8 cellular contexts compared by ENCODE assay signal in genomic region chr10:133520193-133520738, GRCh38. TPM values are rescaled to one million over a fixed set of nuclear protein-coding genes. Genes with fewer than 3 reads are reported as not detected.
A peak's percentile ranks its signal among the peaks of the same experiment; 100 is the strongest.
DNase-seq lines count a peak whose midpoint lies in the region; ATAC-seq and TF ChIP-seq lines count a peak whose summit lies in the region.

No MANE protein-coding gene starts in this region.

- H3K4me1 ChIP-seq in liver (ENCODE audit: control insufficient read depth in 4 of 4, insufficient read depth in 4 of 4, low read length in 3 of 4) = peaks cover 2 to 32% (median 14%) of the 10 kb centered on the region in 4 donors

- TF ChIP-seq CTCF in liver (IDR thresholded peaks at IDR 0.05; ENCODE audit: low read depth, low read length, missing input control) = peak; percentile 93

- ATAC-seq in HG02571 (IDR thresholded peaks at IDR 0.05; ENCODE audit: unreplicated experiment) = peak; percentile 80

- TF ChIP-seq RAD21 in liver (IDR thresholded peaks at IDR 0.05) = peak; percentile 72 to 81

- H3K27me3 ChIP-seq in liver (ENCODE audit: control insufficient read depth in 4 of 4, insufficient read depth in 4 of 4, low read length in 3 of 4) = no peaks in the 10 kb centered on the region

- peaks cover 0 to 4% (median 0%) of the 10 kb centered on the region in 4 donors for H3K36me3 ChIP-seq in liver (ENCODE audit: control insufficient read depth in 4 of 4, insufficient read depth in 3 of 4, low read depth in 1 of 4, low read length in 3 of 4)

- peak overlapping the region; percentile 80 to 92 for H3K27ac ChIP-seq in liver (ENCODE audit: low read depth in 1 of 2, low read length in 2 of 2)

- DNase-seq in NCI-H2081 (lab: John Stamatoyannopoulos, UW) (peak; percentile 30 to 40), NCI-H2081 treated with DMSO at 0.1 percent for 48 hours (lab: John Stamatoyannopoulos, UW) (no peak), NCI-H146 treated with DMSO at 0.1 percent for 48 hours (lab: John Stamatoyannopoulos, UW; ENCODE audit: unreplicated experiment) (peak; percentile 63)
- DNase-seq in activated CD4-positive, CD25-positive, alpha-beta regulatory T cell treated with anti-CD3 and anti-CD28 coated beads, Interleukin-2, amount 50 U/mL, for 16 hours (ENCODE audit: low read depth, low spot score) = peak; percentile 81
- DNase-seq in central memory CD4-positive, alpha-beta T cell = peak; percentile 79
- DNase-seq in stimulated activated CD4-positive, alpha-beta T cell treated with anti-CD3 and anti-CD28 coated beads, TNF-alpha, amount 100 ng/mL, for 4 hours (ENCODE audit: low read depth in 3 of 3) = peak; percentile 84 to 95 (median 85)

- peak overlapping the region; percentile 27 to 64 (median 29) for H3K4me3 ChIP-seq in liver (ENCODE audit: low read depth in 1 of 3, low read length in 3 of 3)

- H3K9me3 ChIP-seq in liver (ENCODE audit: control insufficient read depth in 4 of 4, low read length in 3 of 4) = peaks cover 0 to 10% (median 2%) of the 10 kb centered on the region in 4 donors

- H3K9ac ChIP-seq in liver (ENCODE audit: low read depth in 1 of 2, low read length in 2 of 2) = peak overlapping the region; percentile 39 to 71

- 2% methylated on average over 33 of the region's 33 CpGs for WGBS in liver

TF ChIP-seq in liver, 16 proteins besides CTCF, POLR2A, EP300 and RAD21:
- TF ChIP-seq SP1 (IDR thresholded peaks at IDR 0.05) (peak; percentile 95), HNF4A (conservative IDR thresholded peaks at IDR 0.05) (peak; percentile 93), JUND (IDR thresholded peaks at IDR 0.05) (peak in 1 of 2 donors; percentile 45), FOXA2 (IDR thresholded peaks at IDR 0.05) (no peak), FOXA1 (IDR thresholded peaks at IDR 0.05) (no peak), HNF4G (IDR thresholded peaks at IDR 0.05) (peak; percentile 90), GABPA (IDR thresholded peaks at IDR 0.05 in 1 of 2, conservative IDR thresholded peaks at IDR 0.05 in 1 of 2) (peak; percentile 29 to 81), TAF1 (conservative IDR thresholded peaks at IDR 0.05) (peak; percentile 69), YY1 (IDR thresholded peaks at IDR 0.05) (peak; percentile 86), EGR1 (IDR thresholded peaks at IDR 0.05; ENCODE audit: low read depth in 2 of 2) (peak; percentile 31 to 61), ZBTB33 (IDR thresholded peaks at IDR 0.05) (peak; percentile 67), NR2F2 (IDR thresholded peaks at IDR 0.05) (no peak), RXRA (IDR thresholded peaks at IDR 0.05) (peak; percentile 86 to 90)
- TF ChIP-seq, protein P1, sequence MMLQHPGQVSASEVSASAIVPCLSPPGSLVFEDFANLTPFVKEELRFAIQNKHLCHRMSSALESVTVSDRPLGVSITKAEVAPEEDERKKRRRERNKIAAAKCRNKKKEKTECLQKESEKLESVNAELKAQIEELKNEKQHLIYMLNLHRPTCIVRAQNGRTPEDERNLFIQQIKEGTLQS (IDR thresholded peaks at IDR 0.05) = no peak
- TF ChIP-seq, protein P2, sequence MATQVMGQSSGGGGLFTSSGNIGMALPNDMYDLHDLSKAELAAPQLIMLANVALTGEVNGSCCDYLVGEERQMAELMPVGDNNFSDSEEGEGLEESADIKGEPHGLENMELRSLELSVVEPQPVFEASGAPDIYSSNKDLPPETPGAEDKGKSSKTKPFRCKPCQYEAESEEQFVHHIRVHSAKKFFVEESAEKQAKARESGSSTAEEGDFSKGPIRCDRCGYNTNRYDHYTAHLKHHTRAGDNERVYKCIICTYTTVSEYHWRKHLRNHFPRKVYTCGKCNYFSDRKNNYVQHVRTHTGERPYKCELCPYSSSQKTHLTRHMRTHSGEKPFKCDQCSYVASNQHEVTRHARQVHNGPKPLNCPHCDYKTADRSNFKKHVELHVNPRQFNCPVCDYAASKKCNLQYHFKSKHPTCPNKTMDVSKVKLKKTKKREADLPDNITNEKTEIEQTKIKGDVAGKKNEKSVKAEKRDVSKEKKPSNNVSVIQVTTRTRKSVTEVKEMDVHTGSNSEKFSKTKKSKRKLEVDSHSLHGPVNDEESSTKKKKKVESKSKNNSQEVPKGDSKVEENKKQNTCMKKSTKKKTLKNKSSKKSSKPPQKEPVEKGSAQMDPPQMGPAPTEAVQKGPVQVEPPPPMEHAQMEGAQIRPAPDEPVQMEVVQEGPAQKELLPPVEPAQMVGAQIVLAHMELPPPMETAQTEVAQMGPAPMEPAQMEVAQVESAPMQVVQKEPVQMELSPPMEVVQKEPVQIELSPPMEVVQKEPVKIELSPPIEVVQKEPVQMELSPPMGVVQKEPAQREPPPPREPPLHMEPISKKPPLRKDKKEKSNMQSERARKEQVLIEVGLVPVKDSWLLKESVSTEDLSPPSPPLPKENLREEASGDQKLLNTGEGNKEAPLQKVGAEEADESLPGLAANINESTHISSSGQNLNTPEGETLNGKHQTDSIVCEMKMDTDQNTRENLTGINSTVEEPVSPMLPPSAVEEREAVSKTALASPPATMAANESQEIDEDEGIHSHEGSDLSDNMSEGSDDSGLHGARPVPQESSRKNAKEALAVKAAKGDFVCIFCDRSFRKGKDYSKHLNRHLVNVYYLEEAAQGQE (IDR thresholded peaks at IDR 0.05) = peak; percentile 47
- TF ChIP-seq, protein P3, sequence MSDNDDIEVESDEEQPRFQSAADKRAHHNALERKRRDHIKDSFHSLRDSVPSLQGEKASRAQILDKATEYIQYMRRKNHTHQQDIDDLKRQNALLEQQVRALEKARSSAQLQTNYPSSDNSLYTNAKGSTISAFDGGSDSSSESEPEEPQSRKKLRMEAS (IDR thresholded peaks at IDR 0.05) = peak; percentile 82

RNA-seq across cellular contexts. Expression of gene CYP2E1, which starts 6.9 kb away (rescaled TPM):
- total RNA-seq in liver = 1,000 to 10,000 TPM in 1 of 2 donors, under 1 TPM in 1; 0.93 to 2,431 TPM
- 1,000 to 10,000 TPM; 3,994 to 5,149 TPM for polyA plus RNA-seq in liver

RNA-seq across cellular contexts. Expression of gene SYCE1, which starts 45.1 kb away (rescaled TPM):
- under 1 TPM in 1 of 2 donors, not detected in 1; 0.33 TPM for total RNA-seq in liver
- polyA plus RNA-seq in liver = 1 to 10 TPM; 2.1 to 5.4 TPM
